ENCODE assay signal across 1 cellular context in genomic region chr19:6718741-6719539, GRCh38.
TF ChIP-seq lines count a peak whose summit lies in the region.

No MANE protein-coding gene starts in this region.

TF ChIP-seq in H1, 55 proteins besides CTCF, POLR2A, EP300 and RAD21:
- peak; percentile 60; the same call in 1 of the 2 replicates for TF ChIP-seq SP1 (IDR thresholded peaks at IDR 0.05; ENCODE audit: low read depth, low read length)
- TF ChIP-seq TAF1 (IDR thresholded peaks at IDR 0.05; ENCODE audit: low read depth, low read length), result no peak
TF ChIP-seq in H1: peak in this region for 1.
